Comparison of ENCODE assay signal across 8 cellular contexts in genomic region chr14:54440870-54441868, GRCh38. TPM values are rescaled to one million over a fixed set of nuclear protein-coding genes. Genes with fewer than 3 reads are reported as not detected.
A peak's percentile ranks its signal among the peaks of the same experiment; 100 is the strongest.
DNase-seq lines count a peak whose midpoint lies in the region; ATAC-seq and TF ChIP-seq lines count a peak whose summit lies in the region.

Gene CNIH1 (minus strand): TSS chr14:54441374. CDS start chr14:54441327, 47 bp downstream.

- H3K4me2 ChIP-seq in parathyroid adenoma (ENCODE audit: low read length): peak within 1 kb of the TSS; percentile 63

- no peak within 1 kb of the TSS for H3K9ac ChIP-seq in parathyroid adenoma

- no peaks in the 10 kb centered on the region for H3K27me3 Mint-ChIP-seq in activated naive CD8-positive, alpha-beta T cell treated with anti-CD3 and anti-CD28 coated beads for 36 hours

- WGBS in tibial nerve, 2 donors: 0% methylated on average over 62 to 98 of the region's 100 CpGs

- H3K36me3 ChIP-seq in parathyroid adenoma (ENCODE audit: control insufficient read depth, insufficient read depth, low read length): no peaks in the 10 kb centered on the region
- no peaks in the 10 kb centered on the region for H3K36me3 ChIP-seq in tibial nerve

- H3K9me3 ChIP-seq in parathyroid adenoma (ENCODE audit: control insufficient read depth, low read length) (no peaks in the 10 kb centered on the region), tibial nerve (no peaks in the 10 kb centered on the region)

- peak in 1 of 2 donors; percentile 77 for TF ChIP-seq EP300 in tibial nerve (IDR thresholded peaks at IDR 0.05)

- peaks cover 32% of the 10 kb centered on the region for H3K79me2 ChIP-seq in parathyroid adenoma

- H3K27me3 ChIP-seq in parathyroid adenoma (ENCODE audit: control insufficient read depth, insufficient read depth, low read length) (no peaks in the 10 kb centered on the region), tibial nerve (no peaks in the 10 kb centered on the region)

- peak within 1 kb of the TSS; percentile 65 for H3K4me3 ChIP-seq in GM12865 (ENCODE audit: low read depth, low read length)
- peak within 1 kb of the TSS; percentile 66 for H3K4me3 ChIP-seq in parathyroid adenoma (ENCODE audit: low read depth, low read length)
- peak within 1 kb of the TSS; percentile 45 to 84 (median 63) for H3K4me3 ChIP-seq in tibial nerve

- ATAC-seq in HG02642 (IDR thresholded peaks at IDR 0.05; ENCODE audit: poor library complexity, unreplicated experiment) (peak; percentile 96), Right ventricle myocardium inferior (peak; percentile 99)

- H2AFZ ChIP-seq in parathyroid adenoma: peak within 1 kb of the TSS; percentile 90

- H3K4me1 ChIP-seq in parathyroid adenoma (peaks cover 8% of the 10 kb centered on the region), tibial nerve (peaks cover 0 to 39% (median 9%) of the 10 kb centered on the region in 4 donors)

- H3K27ac ChIP-seq in parathyroid adenoma (peak within 1 kb of the TSS; percentile 77), tibial nerve (peak within 1 kb of the TSS; percentile 85 to 94 (median 86))

- peak within 1 kb of the TSS; percentile 89 for H3K4me3 Mint-ChIP-seq in activated naive CD8-positive, alpha-beta T cell treated with anti-CD3 and anti-CD28 coated beads for 36 hours

- H3K36me3 Mint-ChIP-seq in activated naive CD8-positive, alpha-beta T cell treated with anti-CD3 and anti-CD28 coated beads for 36 hours: peaks cover 29% of the 10 kb centered on the region

- intact Hi-C loops in Right ventricle myocardium inferior (cut with DNase I): loop anchor here (1.0 to 2.0 kb wide), 2 partner anchors 45 to 48 kb away; partner anchors contain the start of gene GMFB

- H3K27ac Mint-ChIP-seq in activated naive CD8-positive, alpha-beta T cell treated with anti-CD3 and anti-CD28 coated beads for 36 hours: peak within 1 kb of the TSS; percentile 98

- TF ChIP-seq CTCF in GM12865 (IDR thresholded peaks at IDR 0.05; ENCODE audit: insufficient read depth, low read depth, low read length, missing control alignments) (peak; percentile 84), parathyroid adenoma (IDR thresholded peaks at IDR 0.05) (peak; percentile 98), tibial nerve (IDR thresholded peaks at IDR 0.05) (peak; percentile 90 to 99 (median 95))

- H3K4me1 Mint-ChIP-seq in activated naive CD8-positive, alpha-beta T cell treated with anti-CD3 and anti-CD28 coated beads for 36 hours: peaks cover 47% of the 10 kb centered on the region

- peak; percentile 96 for DNase-seq in GM12865 (ENCODE audit: low read depth)
- DNase-seq in NCI-H1105 (lab: John Stamatoyannopoulos, UW): peak; percentile 91
- DNase-seq in SKM-1 treated with dmso at 0.1 percent for 144 hours (lab: John Stamatoyannopoulos, UW; ENCODE audit: unreplicated experiment): peak; percentile 62
- peak; percentile 93 for DNase-seq in activated naive CD8-positive, alpha-beta T cell treated with anti-CD3 and anti-CD28 coated beads for 36 hours
- peak; percentile 97 for DNase-seq in Right ventricle myocardium inferior (ENCODE audit: missing footprints)
- DNase-seq in tibial nerve (ENCODE audit: low spot score in 2 of 2): peak; percentile 80 to 87

- no peaks in the 10 kb centered on the region for H3K9me3 Mint-ChIP-seq in activated naive CD8-positive, alpha-beta T cell treated with anti-CD3 and anti-CD28 coated beads for 36 hours

- TF ChIP-seq POLR2A in tibial nerve (IDR thresholded peaks at IDR 0.05): peak; percentile 50 to 62

RNA-seq across cellular contexts. Expression of gene CNIH1, which starts in this region (rescaled TPM):
- total RNA-seq in activated naive CD8-positive, alpha-beta T cell treated with anti-CD3 and anti-CD28 coated beads for 36 hours: 10 to 100 TPM; 92.0 to 95.4 TPM
- 86.8 TPM for total RNA-seq in Right ventricle myocardium inferior
- 10 to 100 TPM; 29.3 to 61.8 (median 59.5) TPM for total RNA-seq in tibial nerve

Comparison
In these comparisons a context has a peak if more than half of its experiments do, and no peak if none do; other contexts are left out.
1. Peak in every context shown above with its lines: DNase-seq, ATAC-seq, H3K4me3 ChIP-seq and H3K27ac ChIP-seq.